1 cellular context compared by ENCODE assay signal in the genomic region with DNA sequence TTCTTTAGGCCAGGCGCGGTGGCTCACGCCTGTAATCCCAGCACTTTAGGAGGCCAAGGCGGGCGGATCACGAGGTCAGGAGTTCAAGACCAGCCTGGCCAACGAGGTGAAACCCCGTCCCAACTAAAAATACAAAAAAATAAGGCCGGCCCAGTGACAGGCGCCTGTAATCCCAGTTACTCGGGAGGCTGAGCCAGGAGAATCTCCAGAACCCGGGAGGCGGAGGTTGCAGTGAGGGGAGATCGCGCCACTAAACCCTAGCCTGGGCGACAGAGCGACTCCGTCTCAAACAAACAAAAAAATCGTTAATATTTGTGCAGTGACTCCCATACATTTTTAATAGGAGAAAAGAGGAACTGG.
A peak's percentile ranks its signal among the peaks of the same experiment; 100 is the strongest.
TF ChIP-seq lines count a peak whose summit lies in the region.
"Not testable (repeated sequence)": the region's sequence is repeated elsewhere in the genome, so short reads cannot be mapped to it uniquely, and the experiment has no call there.

No MANE protein-coding gene starts in this region.

TF ChIP-seq in K562, 482 proteins besides CTCF, POLR2A, EP300 and RAD21:
- peak; percentile 22 for TF ChIP-seq POLR3A (IDR thresholded peaks at IDR 0.05; ENCODE audit: borderline replicate concordance, extremely low read depth, insufficient read depth, insufficient read length)
- TF ChIP-seq NR2C2 (CRISPR knock-in tag; IDR thresholded peaks at IDR 0.05), result not testable (repeated sequence)
- peak; percentile 21; the same call in 1 of the 2 replicates for TF ChIP-seq NR2C2 (tag; IDR thresholded peaks at IDR 0.05)
- TF ChIP-seq, protein P1, sequence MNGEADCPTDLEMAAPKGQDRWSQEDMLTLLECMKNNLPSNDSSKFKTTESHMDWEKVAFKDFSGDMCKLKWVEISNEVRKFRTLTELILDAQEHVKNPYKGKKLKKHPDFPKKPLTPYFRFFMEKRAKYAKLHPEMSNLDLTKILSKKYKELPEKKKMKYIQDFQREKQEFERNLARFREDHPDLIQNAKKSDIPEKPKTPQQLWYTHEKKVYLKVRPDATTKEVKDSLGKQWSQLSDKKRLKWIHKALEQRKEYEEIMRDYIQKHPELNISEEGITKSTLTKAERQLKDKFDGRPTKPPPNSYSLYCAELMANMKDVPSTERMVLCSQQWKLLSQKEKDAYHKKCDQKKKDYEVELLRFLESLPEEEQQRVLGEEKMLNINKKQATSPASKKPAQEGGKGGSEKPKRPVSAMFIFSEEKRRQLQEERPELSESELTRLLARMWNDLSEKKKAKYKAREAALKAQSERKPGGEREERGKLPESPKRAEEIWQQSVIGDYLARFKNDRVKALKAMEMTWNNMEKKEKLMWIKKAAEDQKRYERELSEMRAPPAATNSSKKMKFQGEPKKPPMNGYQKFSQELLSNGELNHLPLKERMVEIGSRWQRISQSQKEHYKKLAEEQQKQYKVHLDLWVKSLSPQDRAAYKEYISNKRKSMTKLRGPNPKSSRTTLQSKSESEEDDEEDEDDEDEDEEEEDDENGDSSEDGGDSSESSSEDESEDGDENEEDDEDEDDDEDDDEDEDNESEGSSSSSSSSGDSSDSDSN (IDR thresholded peaks at IDR 0.05; ENCODE audit: borderline replicate concordance in 1 of 2, low read depth in 2 of 2, low read length in 2 of 2), result peak in 1 of 2 experiments; percentile 10; a peak in 1 of 4 replicates
